Comparison of ENCODE assay signal across 2 cellular contexts in the genomic region with DNA sequence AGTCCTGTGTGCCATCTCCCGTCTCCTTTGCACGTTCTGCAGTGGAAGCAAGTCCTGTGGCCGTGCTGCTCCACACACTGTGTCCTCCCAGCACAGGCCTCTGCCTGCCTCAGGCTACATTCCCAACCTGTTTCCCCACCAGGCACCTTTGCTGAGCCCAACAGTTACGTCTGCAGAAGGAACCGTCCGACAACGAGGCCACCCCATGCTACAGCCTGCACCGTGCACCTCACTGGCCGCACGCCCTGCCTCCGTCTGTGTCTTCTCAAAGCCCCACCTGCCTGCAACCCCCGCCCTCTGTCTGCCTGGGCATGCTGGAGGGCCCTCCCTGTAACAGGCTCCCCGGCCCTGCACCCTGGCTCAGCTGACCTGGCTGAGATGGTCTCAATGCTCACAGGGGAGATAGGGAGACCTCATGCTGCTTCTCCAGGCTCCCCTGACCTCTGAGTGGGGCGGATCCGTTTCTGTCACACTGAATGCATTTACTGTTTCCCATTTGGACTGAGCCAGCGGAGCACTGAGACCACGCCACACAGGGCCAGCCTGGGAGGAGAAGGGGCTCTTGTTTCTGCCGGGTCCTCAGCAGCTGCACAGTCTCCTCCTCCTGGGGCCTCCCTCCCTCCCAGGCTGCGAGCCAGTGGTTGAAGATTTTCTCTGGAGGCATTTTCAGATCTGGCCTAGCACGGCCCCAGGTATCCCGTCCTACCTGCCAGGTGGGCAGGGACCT.
TF ChIP-seq lines count a peak whose summit lies in the region.

No MANE protein-coding gene starts in this region.

TF ChIP-seq in GM23338, 12 proteins besides CTCF, POLR2A, EP300 and RAD21 (continued from another document):
- TF ChIP-seq, protein P1, sequence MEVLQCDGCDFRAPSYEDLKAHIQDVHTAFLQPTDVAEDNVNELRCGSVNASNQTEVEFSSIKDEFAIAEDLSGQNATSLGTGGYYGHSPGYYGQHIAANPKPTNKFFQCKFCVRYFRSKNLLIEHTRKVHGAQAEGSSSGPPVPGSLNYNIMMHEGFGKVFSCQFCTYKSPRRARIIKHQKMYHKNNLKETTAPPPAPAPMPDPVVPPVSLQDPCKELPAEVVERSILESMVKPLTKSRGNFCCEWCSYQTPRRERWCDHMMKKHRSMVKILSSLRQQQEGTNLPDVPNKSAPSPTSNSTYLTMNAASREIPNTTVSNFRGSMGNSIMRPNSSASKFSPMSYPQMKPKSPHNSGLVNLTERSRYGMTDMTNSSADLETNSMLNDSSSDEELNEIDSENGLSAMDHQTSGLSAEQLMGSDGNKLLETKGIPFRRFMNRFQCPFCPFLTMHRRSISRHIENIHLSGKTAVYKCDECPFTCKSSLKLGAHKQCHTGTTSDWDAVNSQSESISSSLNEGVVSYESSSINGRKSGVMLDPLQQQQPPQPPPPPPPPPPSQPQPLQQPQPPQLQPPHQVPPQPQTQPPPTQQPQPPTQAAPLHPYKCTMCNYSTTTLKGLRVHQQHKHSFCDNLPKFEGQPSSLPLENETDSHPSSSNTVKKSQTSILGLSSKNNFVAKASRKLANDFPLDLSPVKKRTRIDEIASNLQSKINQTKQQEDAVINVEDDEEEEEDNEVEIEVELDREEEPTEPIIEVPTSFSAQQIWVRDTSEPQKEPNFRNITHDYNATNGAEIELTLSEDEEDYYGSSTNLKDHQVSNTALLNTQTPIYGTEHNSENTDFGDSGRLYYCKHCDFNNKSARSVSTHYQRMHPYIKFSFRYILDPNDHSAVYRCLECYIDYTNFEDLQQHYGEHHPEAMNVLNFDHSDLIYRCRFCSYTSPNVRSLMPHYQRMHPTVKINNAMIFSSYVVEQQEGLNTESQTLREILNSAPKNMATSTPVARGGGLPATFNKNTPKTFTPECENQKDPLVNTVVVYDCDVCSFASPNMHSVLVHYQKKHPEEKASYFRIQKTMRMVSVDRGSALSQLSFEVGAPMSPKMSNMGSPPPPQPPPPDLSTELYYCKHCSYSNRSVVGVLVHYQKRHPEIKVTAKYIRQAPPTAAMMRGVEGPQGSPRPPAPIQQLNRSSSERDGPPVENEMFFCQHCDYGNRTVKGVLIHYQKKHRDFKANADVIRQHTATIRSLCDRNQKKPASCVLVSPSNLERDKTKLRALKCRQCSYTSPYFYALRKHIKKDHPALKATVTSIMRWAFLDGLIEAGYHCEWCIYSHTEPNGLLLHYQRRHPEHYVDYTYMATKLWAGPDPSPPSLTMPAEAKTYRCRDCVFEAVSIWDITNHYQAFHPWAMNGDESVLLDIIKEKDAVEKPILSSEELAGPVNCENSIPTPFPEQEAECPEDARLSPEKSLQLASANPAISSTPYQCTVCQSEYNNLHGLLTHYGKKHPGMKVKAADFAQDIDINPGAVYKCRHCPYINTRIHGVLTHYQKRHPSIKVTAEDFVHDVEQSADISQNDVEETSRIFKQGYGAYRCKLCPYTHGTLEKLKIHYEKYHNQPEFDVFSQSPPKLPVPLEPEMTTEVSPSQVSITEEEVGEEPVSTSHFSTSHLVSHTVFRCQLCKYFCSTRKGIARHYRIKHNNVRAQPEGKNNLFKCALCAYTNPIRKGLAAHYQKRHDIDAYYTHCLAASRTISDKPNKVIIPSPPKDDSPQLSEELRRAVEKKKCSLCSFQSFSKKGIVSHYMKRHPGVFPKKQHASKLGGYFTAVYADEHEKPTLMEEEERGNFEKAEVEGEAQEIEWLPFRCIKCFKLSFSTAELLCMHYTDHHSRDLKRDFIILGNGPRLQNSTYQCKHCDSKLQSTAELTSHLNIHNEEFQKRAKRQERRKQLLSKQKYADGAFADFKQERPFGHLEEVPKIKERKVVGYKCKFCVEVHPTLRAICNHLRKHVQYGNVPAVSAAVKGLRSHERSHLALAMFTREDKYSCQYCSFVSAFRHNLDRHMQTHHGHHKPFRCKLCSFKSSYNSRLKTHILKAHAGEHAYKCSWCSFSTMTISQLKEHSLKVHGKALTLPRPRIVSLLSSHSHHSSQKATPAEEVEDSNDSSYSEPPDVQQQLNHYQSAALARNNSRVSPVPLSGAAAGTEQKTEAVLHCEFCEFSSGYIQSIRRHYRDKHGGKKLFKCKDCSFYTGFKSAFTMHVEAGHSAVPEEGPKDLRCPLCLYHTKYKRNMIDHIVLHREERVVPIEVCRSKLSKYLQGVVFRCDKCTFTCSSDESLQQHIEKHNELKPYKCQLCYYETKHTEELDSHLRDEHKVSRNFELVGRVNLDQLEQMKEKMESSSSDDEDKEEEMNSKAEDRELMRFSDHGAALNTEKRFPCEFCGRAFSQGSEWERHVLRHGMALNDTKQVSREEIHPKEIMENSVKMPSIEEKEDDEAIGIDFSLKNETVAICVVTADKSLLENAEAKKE (CRISPR knock-in tag; IDR thresholded peaks at IDR 0.05) = no peak
- TF ChIP-seq ZNF331 (CRISPR knock-in tag; IDR thresholded peaks at IDR 0.05; ENCODE audit: low read depth) (no peak), NANOG (IDR thresholded peaks at IDR 0.05; ENCODE audit: borderline replicate concordance) (no peak), JUNB (IDR thresholded peaks at IDR 0.05; ENCODE audit: unreplicated experiment) (no peak), STAT1 (IDR thresholded peaks at IDR 0.05; ENCODE audit: unreplicated experiment) (no peak)
- TF ChIP-seq, protein P2, sequence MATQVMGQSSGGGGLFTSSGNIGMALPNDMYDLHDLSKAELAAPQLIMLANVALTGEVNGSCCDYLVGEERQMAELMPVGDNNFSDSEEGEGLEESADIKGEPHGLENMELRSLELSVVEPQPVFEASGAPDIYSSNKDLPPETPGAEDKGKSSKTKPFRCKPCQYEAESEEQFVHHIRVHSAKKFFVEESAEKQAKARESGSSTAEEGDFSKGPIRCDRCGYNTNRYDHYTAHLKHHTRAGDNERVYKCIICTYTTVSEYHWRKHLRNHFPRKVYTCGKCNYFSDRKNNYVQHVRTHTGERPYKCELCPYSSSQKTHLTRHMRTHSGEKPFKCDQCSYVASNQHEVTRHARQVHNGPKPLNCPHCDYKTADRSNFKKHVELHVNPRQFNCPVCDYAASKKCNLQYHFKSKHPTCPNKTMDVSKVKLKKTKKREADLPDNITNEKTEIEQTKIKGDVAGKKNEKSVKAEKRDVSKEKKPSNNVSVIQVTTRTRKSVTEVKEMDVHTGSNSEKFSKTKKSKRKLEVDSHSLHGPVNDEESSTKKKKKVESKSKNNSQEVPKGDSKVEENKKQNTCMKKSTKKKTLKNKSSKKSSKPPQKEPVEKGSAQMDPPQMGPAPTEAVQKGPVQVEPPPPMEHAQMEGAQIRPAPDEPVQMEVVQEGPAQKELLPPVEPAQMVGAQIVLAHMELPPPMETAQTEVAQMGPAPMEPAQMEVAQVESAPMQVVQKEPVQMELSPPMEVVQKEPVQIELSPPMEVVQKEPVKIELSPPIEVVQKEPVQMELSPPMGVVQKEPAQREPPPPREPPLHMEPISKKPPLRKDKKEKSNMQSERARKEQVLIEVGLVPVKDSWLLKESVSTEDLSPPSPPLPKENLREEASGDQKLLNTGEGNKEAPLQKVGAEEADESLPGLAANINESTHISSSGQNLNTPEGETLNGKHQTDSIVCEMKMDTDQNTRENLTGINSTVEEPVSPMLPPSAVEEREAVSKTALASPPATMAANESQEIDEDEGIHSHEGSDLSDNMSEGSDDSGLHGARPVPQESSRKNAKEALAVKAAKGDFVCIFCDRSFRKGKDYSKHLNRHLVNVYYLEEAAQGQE (IDR thresholded peaks at IDR 0.05; ENCODE audit: unreplicated experiment) = no peak

TF ChIP-seq in K562, 482 proteins besides CTCF, POLR2A, EP300 and RAD21 (continued from another document):
- TF ChIP-seq CBFA2T2 (conservative IDR thresholded peaks at IDR 0.05) (0 out of 2 replicates have a peak, but pooled peaks have one; percentile 5), CBFA2T3 (IDR thresholded peaks at IDR 0.05) (peak; percentile 34; the same call in 1 of the 2 replicates), NR2C2 (CRISPR knock-in tag; IDR thresholded peaks at IDR 0.05) (no peak), NR2C2 (tag; IDR thresholded peaks at IDR 0.05) (no peak), ZNF274 (IDR thresholded peaks at IDR 0.05; ENCODE audit: borderline replicate concordance, low read depth, low read length) (no peak)
- TF ChIP-seq, protein P3, sequence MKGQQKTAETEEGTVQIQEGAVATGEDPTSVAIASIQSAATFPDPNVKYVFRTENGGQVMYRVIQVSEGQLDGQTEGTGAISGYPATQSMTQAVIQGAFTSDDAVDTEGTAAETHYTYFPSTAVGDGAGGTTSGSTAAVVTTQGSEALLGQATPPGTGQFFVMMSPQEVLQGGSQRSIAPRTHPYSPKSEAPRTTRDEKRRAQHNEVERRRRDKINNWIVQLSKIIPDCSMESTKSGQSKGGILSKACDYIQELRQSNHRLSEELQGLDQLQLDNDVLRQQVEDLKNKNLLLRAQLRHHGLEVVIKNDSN (CRISPR knock-in tag; IDR thresholded peaks at IDR 0.05) = 0 out of 2 replicates have a peak, but pooled peaks have one; percentile 42
- TF ChIP-seq, protein P4, sequence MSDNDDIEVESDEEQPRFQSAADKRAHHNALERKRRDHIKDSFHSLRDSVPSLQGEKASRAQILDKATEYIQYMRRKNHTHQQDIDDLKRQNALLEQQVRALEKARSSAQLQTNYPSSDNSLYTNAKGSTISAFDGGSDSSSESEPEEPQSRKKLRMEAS (CRISPR knock-in tag; IDR thresholded peaks at IDR 0.05) = peak; percentile 70
